Comparison of ENCODE assay signal across 1 cellular context in the genomic region with DNA sequence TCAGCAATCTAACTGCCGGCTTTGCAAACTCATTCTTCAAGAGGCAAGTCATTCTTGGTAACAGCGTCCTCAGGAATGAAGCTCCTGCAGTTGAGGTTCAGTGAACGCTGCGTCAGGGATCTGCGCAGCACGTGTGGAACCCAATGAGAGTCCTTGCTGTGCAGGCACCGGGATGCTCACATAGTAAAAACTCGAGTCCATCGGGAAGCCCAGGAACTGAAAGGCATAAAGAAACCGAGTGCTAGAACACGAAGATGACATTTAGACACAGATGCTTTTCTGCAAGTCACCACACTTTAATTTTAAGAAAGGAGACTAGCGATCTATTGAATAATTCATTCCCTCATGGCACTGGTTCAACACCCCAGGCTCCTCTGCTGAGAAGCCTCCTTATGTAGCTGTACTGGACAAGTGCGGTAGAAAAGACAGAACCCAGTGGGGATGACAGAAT.
TF ChIP-seq lines count a peak whose summit lies in the region.

No MANE protein-coding gene starts in this region.

TF ChIP-seq in WTC11, 78 proteins besides CTCF, POLR2A, EP300 and RAD21 (continued from another document):
- TF ChIP-seq, protein P1, sequence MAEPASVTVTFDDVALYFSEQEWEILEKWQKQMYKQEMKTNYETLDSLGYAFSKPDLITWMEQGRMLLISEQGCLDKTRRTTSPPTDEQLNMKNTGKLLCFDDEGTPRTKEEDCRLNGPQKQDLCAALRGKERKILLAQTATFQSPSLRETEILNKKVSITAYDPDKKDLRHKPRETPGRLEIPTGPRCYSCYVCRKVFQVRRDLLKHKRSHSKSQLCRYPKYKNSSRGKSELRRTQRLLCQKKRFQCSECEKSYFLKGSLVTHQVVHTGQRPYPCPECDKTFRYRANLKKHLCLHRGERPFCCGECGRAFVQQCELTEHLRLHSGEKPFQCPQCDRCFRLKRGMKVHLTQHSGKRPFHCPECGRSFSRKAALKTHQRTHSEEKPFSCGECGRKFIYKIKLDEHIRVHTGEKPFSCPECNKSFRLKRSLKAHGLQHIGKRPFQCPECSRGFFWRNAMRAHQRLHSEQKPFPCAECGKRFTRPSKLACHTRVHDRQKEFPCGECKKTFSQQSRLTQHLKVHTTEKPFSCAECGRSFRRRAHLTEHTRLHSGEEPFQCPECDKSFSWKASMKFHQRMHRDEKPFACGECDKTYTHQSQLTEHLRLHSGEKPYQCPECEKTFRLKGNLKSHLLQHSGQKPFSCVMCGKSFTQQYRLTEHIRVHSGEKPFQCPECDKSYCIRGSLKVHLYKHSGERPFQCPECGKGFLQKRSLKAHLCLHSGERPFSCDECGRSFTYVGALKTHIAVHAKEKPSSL (CRISPR knock-in tag; conservative IDR thresholded peaks at IDR 0.05), result no peak
- TF ChIP-seq RELA (CRISPR knock-in tag; IDR thresholded peaks at IDR 0.05; ENCODE audit: borderline replicate concordance) (no peak), CREB1 (CRISPR knock-in tag; IDR thresholded peaks at IDR 0.05) (no peak), TEAD4 (CRISPR knock-in tag; IDR thresholded peaks at IDR 0.05) (no peak), ATF1 (CRISPR knock-in tag; IDR thresholded peaks at IDR 0.05) (no peak)
- TF ChIP-seq, protein P2, sequence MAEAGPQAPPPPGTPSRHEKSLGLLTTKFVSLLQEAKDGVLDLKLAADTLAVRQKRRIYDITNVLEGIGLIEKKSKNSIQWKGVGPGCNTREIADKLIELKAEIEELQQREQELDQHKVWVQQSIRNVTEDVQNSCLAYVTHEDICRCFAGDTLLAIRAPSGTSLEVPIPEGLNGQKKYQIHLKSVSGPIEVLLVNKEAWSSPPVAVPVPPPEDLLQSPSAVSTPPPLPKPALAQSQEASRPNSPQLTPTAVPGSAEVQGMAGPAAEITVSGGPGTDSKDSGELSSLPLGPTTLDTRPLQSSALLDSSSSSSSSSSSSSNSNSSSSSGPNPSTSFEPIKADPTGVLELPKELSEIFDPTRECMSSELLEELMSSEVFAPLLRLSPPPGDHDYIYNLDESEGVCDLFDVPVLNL (CRISPR knock-in tag; IDR thresholded peaks at IDR 0.05; ENCODE audit: borderline replicate concordance, low read depth), result no peak
- TF ChIP-seq, protein P3, sequence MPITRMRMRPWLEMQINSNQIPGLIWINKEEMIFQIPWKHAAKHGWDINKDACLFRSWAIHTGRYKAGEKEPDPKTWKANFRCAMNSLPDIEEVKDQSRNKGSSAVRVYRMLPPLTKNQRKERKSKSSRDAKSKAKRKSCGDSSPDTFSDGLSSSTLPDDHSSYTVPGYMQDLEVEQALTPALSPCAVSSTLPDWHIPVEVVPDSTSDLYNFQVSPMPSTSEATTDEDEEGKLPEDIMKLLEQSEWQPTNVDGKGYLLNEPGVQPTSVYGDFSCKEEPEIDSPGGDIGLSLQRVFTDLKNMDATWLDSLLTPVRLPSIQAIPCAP (CRISPR knock-in tag; IDR thresholded peaks at IDR 0.05), result no peak
- TF ChIP-seq, protein P4, sequence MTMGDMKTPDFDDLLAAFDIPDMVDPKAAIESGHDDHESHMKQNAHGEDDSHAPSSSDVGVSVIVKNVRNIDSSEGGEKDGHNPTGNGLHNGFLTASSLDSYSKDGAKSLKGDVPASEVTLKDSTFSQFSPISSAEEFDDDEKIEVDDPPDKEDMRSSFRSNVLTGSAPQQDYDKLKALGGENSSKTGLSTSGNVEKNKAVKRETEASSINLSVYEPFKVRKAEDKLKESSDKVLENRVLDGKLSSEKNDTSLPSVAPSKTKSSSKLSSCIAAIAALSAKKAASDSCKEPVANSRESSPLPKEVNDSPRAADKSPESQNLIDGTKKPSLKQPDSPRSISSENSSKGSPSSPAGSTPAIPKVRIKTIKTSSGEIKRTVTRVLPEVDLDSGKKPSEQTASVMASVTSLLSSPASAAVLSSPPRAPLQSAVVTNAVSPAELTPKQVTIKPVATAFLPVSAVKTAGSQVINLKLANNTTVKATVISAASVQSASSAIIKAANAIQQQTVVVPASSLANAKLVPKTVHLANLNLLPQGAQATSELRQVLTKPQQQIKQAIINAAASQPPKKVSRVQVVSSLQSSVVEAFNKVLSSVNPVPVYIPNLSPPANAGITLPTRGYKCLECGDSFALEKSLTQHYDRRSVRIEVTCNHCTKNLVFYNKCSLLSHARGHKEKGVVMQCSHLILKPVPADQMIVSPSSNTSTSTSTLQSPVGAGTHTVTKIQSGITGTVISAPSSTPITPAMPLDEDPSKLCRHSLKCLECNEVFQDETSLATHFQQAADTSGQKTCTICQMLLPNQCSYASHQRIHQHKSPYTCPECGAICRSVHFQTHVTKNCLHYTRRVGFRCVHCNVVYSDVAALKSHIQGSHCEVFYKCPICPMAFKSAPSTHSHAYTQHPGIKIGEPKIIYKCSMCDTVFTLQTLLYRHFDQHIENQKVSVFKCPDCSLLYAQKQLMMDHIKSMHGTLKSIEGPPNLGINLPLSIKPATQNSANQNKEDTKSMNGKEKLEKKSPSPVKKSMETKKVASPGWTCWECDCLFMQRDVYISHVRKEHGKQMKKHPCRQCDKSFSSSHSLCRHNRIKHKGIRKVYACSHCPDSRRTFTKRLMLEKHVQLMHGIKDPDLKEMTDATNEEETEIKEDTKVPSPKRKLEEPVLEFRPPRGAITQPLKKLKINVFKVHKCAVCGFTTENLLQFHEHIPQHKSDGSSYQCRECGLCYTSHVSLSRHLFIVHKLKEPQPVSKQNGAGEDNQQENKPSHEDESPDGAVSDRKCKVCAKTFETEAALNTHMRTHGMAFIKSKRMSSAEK (CRISPR knock-in tag; IDR thresholded peaks at IDR 0.05; ENCODE audit: borderline replicate concordance), result no peak
